In genomic region chr5:57341380-57341979, GRCh38 we compare ENCODE assay signal across 20 cellular contexts.
"Had no signal": no experiment of that assay in that cellular context is flagged by ENCODE, and none has a peak within 500 bp of the region (broad histone marks: within the 10 kb centered on the region; RNA-seq: fewer than 3 reads in every experiment).

No MANE protein-coding gene starts in this region.

- ATAC-seq: activated CD4-positive, CD25-positive, alpha-beta regulatory T cell treated with anti-CD3 and anti-CD28 coated beads, Interleukin-2, amount 50 U/mL, for 24 hours; activated CD8-positive, alpha-beta T cell treated with anti-CD3 and anti-CD28 coated beads, Interleukin-2, amount 10 ng/mL, durations not matched to agents 7 days and 5 days had no signal

- H3K4me3 ChIP-seq: adrenal gland, cardiac muscle cell, MG63 had no signal

- H3K4me1 ChIP-seq: adrenal gland had no signal

- DNase-seq: activated CD4-positive, alpha-beta T cell treated with anti-CD3 and anti-CD28 coated beads for 48 hours; activated CD4-positive, alpha-beta T cell treated with anti-CD3 and anti-CD28 coated beads, Interleukin-2, amount 50 U/mL, for 4 hours; activated CD8-positive, alpha-beta memory T cell treated with anti-CD3 and anti-CD28 coated beads, Interleukin-2, amount 50 U/mL, for 48 hours; activated CD8-positive, alpha-beta T cell treated with anti-CD3 and anti-CD28 coated beads, Interleukin-2, amount 10 ng/mL, durations not matched to agents 7 days and 5 days; activated naive CD4-positive, alpha-beta T cell treated with anti-CD3 and anti-CD28 coated beads, Interleukin-2, amount 50 U/mL, for 16 hours; activated naive CD8-positive, alpha-beta T cell treated with anti-CD3 and anti-CD28 coated beads, Interleukin-2, amount 10 ng/mL, durations not matched to agents 7 days and 5 days; activated T-cell treated with anti-CD3 and anti-CD28 coated beads, Interleukin-2, amount 50 U/mL, for 1 hour; adrenal gland; aorta; MG63; NCI-H1092 treated with DMSO at 0.1 percent for 48 hours; NCI-H1417 treated with DMSO at 0.1 percent for 48 hours; NCI-H1694 treated with DMSO at 0.1 percent for 48 hours; NCI-H2029 treated with DMSO at 0.1 percent for 48 hours; NCI-H446; NCI-H524; SHP77 treated with DMSO at 0.1 percent for 48 hours had no signal

- FAIRE-seq: RCC 7860 had no signal

- H3K27ac ChIP-seq: adrenal gland, cardiac muscle cell had no signal

- H3K9me3 ChIP-seq: adrenal gland, MG63 had no signal

- H3K27me3 ChIP-seq: adrenal gland, cardiac muscle cell, MG63 had no signal

- H3K36me3 ChIP-seq: adrenal gland, cardiac muscle cell, MG63 had no signal
